9 cellular contexts compared by ENCODE assay signal in genomic region chr1:209704584-209704983, GRCh38. TPM values are rescaled to one million over a fixed set of nuclear protein-coding genes. Genes with fewer than 3 reads are reported as not detected.
A peak's percentile ranks its signal among the peaks of the same experiment; 100 is the strongest.
DNase-seq lines count a peak whose midpoint lies in the region; ATAC-seq and TF ChIP-seq lines count a peak whose summit lies in the region.
"Had no signal": no experiment of that assay in that cellular context is flagged by ENCODE, and none has a peak within 500 bp of the region (broad histone marks: within the 10 kb centered on the region; RNA-seq: fewer than 3 reads in every experiment).

TSS of gene HSD11B1 (plus strand) at chr1:209704846. CDS start at chr1:209704943, 97 bp downstream.

- peak; percentile 59 for DNase-seq in CD1c-positive myeloid dendritic cell (ENCODE audit: extremely low spot score)
- peak; percentile 96 for DNase-seq in fibroblast of villous mesenchyme (ENCODE audit: low read depth)
- DNase-seq in posterior vena cava (ENCODE audit: low spot score): peak; percentile 89
- DNase-seq in NCI-H2107 treated with DMSO at 0.1 percent for 48 hours (lab: John Stamatoyannopoulos, UW; ENCODE audit: unreplicated experiment): no peak
- DNase-seq in KG1 (lab: John Stamatoyannopoulos, UW): no peak
- no peak for DNase-seq in stimulated activated CD4-positive, alpha-beta T cell treated with anti-CD3 and anti-CD28 coated beads, Interleukin-1b, Interleukin-23, amount 100 ng/mL, for 48 hours
- DNase-seq: DND-41 had no signal

- peak within 1 kb of the TSS; percentile 4 for H3K4me3 ChIP-seq in fibroblast of villous mesenchyme (ENCODE audit: low read depth, low read length)

- no peak for ATAC-seq in HG02852 (IDR thresholded peaks at IDR 0.05; ENCODE audit: unreplicated experiment)

- intact Hi-C loops in posterior vena cava (cut with DNase I): no loop called here

- TF ChIP-seq CTCF in fibroblast of villous mesenchyme (IDR thresholded peaks at IDR 0.05; ENCODE audit: insufficient read depth, low read depth, low read length): no peak

TF ChIP-seq in PFSK-1, 5 proteins besides CTCF, POLR2A, EP300 and RAD21:
- TF ChIP-seq FOXP2 (optimal IDR thresholded peaks at IDR 0.05; ENCODE audit: borderline replicate concordance, extremely low read depth, extremely low read length, insufficient read depth) (peak; percentile 50), REST (IDR thresholded peaks at IDR 0.05; ENCODE audit: insufficient read depth in 1 of 2, low read depth in 2 of 2, low read length in 2 of 2) (no peak)

RNA-seq across cellular contexts. Expression of gene HSD11B1, which starts in this region (rescaled TPM):
- 16.3 TPM for polyA plus RNA-seq in PFSK-1 (2012; ENCODE audit: insufficient read length, low read depth)
- total RNA-seq in fibroblast of villous mesenchyme (1.9 and 21.6 TPM in 2 replicates), posterior vena cava (10 to 100 TPM; 14.8 to 17.2 TPM)

Comparison
In these comparisons a context has a peak if more than half of its experiments do, and no peak if none do; other contexts are left out.
1. DNase-seq: peak in CD1c-positive myeloid dendritic cell (single experiment), fibroblast of villous mesenchyme (single experiment) and posterior vena cava (single experiment); none in NCI-H2107 treated with DMSO at 0.1 percent for 48 hours (single experiment), KG1 (single experiment) and stimulated activated CD4-positive, alpha-beta T cell treated with anti-CD3 and anti-CD28 coated beads, Interleukin-1b, Interleukin-23, amount 100 ng/mL, for 48 hours (single experiment).